Comparison of ENCODE assay signal across 2 cellular contexts in genomic region chr22:20406686-20407408, GRCh38.
TF ChIP-seq lines count a peak whose summit lies in the region.

No MANE protein-coding gene starts in this region.

TF ChIP-seq in WTC11, 78 proteins besides CTCF, POLR2A, EP300 and RAD21:
- TF ChIP-seq RORB (CRISPR knock-in tag; IDR thresholded peaks at IDR 0.05) (no peak), FOXJ3 (CRISPR knock-in tag; IDR thresholded peaks at IDR 0.05; ENCODE audit: borderline replicate concordance) (no peak), CREM (CRISPR knock-in tag; IDR thresholded peaks at IDR 0.05) (no peak), GRHL2 (CRISPR knock-in tag; IDR thresholded peaks at IDR 0.05; ENCODE audit: insufficient replicate concordance, severe bottlenecking) (no peak), FOXP1 (CRISPR knock-in tag; IDR thresholded peaks at IDR 0.05; ENCODE audit: borderline replicate concordance) (no peak), ATF1 (CRISPR knock-in tag; IDR thresholded peaks at IDR 0.05) (no peak), ZNF121 (CRISPR knock-in tag; IDR thresholded peaks at IDR 0.05) (no peak), ELF4 (CRISPR knock-in tag; IDR thresholded peaks at IDR 0.05; ENCODE audit: low read depth) (no peak), ZNF219 (CRISPR knock-in tag; IDR thresholded peaks at IDR 0.05; ENCODE audit: borderline replicate concordance) (no peak), RELA (CRISPR knock-in tag; IDR thresholded peaks at IDR 0.05; ENCODE audit: borderline replicate concordance) (no peak), TEAD4 (CRISPR knock-in tag; IDR thresholded peaks at IDR 0.05) (no peak)
- TF ChIP-seq, protein P1, sequence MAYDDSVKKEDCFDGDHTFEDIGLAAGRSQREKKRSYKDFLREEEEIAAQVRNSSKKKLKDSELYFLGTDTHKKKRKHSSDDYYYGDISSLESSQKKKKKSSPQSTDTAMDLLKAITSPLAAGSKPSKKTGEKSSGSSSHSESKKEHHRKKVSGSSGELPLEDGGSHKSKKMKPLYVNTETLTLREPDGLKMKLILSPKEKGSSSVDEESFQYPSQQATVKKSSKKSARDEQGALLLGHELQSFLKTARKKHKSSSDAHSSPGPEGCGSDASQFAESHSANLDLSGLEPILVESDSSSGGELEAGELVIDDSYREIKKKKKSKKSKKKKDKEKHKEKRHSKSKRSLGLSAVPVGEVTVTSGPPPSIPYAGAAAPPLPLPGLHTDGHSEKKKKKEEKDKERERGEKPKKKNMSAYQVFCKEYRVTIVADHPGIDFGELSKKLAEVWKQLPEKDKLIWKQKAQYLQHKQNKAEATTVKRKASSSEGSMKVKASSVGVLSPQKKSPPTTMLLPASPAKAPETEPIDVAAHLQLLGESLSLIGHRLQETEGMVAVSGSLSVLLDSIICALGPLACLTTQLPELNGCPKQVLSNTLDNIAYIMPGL (CRISPR knock-in tag; IDR thresholded peaks at IDR 0.05): no peak
- TF ChIP-seq, protein P2, sequence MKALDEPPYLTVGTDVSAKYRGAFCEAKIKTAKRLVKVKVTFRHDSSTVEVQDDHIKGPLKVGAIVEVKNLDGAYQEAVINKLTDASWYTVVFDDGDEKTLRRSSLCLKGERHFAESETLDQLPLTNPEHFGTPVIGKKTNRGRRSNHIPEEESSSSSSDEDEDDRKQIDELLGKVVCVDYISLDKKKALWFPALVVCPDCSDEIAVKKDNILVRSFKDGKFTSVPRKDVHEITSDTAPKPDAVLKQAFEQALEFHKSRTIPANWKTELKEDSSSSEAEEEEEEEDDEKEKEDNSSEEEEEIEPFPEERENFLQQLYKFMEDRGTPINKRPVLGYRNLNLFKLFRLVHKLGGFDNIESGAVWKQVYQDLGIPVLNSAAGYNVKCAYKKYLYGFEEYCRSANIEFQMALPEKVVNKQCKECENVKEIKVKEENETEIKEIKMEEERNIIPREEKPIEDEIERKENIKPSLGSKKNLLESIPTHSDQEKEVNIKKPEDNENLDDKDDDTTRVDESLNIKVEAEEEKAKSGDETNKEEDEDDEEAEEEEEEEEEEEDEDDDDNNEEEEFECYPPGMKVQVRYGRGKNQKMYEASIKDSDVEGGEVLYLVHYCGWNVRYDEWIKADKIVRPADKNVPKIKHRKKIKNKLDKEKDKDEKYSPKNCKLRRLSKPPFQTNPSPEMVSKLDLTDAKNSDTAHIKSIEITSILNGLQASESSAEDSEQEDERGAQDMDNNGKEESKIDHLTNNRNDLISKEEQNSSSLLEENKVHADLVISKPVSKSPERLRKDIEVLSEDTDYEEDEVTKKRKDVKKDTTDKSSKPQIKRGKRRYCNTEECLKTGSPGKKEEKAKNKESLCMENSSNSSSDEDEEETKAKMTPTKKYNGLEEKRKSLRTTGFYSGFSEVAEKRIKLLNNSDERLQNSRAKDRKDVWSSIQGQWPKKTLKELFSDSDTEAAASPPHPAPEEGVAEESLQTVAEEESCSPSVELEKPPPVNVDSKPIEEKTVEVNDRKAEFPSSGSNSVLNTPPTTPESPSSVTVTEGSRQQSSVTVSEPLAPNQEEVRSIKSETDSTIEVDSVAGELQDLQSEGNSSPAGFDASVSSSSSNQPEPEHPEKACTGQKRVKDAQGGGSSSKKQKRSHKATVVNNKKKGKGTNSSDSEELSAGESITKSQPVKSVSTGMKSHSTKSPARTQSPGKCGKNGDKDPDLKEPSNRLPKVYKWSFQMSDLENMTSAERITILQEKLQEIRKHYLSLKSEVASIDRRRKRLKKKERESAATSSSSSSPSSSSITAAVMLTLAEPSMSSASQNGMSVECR (CRISPR knock-in tag; IDR thresholded peaks at IDR 0.05; ENCODE audit: borderline replicate concordance): no peak
- TF ChIP-seq, protein P3, sequence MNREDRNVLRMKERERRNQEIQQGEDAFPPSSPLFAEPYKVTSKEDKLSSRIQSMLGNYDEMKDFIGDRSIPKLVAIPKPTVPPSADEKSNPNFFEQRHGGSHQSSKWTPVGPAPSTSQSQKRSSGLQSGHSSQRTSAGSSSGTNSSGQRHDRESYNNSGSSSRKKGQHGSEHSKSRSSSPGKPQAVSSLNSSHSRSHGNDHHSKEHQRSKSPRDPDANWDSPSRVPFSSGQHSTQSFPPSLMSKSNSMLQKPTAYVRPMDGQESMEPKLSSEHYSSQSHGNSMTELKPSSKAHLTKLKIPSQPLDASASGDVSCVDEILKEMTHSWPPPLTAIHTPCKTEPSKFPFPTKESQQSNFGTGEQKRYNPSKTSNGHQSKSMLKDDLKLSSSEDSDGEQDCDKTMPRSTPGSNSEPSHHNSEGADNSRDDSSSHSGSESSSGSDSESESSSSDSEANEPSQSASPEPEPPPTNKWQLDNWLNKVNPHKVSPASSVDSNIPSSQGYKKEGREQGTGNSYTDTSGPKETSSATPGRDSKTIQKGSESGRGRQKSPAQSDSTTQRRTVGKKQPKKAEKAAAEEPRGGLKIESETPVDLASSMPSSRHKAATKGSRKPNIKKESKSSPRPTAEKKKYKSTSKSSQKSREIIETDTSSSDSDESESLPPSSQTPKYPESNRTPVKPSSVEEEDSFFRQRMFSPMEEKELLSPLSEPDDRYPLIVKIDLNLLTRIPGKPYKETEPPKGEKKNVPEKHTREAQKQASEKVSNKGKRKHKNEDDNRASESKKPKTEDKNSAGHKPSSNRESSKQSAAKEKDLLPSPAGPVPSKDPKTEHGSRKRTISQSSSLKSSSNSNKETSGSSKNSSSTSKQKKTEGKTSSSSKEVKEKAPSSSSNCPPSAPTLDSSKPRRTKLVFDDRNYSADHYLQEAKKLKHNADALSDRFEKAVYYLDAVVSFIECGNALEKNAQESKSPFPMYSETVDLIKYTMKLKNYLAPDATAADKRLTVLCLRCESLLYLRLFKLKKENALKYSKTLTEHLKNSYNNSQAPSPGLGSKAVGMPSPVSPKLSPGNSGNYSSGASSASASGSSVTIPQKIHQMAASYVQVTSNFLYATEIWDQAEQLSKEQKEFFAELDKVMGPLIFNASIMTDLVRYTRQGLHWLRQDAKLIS (CRISPR knock-in tag; IDR thresholded peaks at IDR 0.05; ENCODE audit: borderline replicate concordance): no peak
- TF ChIP-seq, protein P4, sequence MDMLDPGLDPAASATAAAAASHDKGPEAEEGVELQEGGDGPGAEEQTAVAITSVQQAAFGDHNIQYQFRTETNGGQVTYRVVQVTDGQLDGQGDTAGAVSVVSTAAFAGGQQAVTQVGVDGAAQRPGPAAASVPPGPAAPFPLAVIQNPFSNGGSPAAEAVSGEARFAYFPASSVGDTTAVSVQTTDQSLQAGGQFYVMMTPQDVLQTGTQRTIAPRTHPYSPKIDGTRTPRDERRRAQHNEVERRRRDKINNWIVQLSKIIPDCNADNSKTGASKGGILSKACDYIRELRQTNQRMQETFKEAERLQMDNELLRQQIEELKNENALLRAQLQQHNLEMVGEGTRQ (CRISPR knock-in tag; IDR thresholded peaks at IDR 0.05): no peak

TF ChIP-seq in HepG2, 621 proteins besides CTCF, POLR2A, EP300 and RAD21:
- no peak for TF ChIP-seq MXD4 (CRISPR knock-in tag; IDR thresholded peaks at IDR 0.05)
- no peak for TF ChIP-seq ZNF235 (CRISPR knock-in tag; IDR thresholded peaks at IDR 0.05; ENCODE audit: borderline replicate concordance)
- no peak for TF ChIP-seq ZSCAN5A (CRISPR knock-in tag; IDR thresholded peaks at IDR 0.05; ENCODE audit: borderline replicate concordance)
- TF ChIP-seq RARG (CRISPR knock-in tag; IDR thresholded peaks at IDR 0.05; ENCODE audit: low read depth): no peak
- no peak for TF ChIP-seq KLF12 (CRISPR knock-in tag; IDR thresholded peaks at IDR 0.05; ENCODE audit: borderline replicate concordance)
- no peak for TF ChIP-seq MIER3 (CRISPR knock-in tag; IDR thresholded peaks at IDR 0.05; ENCODE audit: borderline replicate concordance)
- TF ChIP-seq AHR (CRISPR knock-in tag; IDR thresholded peaks at IDR 0.05): no peak
- TF ChIP-seq, protein P5, sequence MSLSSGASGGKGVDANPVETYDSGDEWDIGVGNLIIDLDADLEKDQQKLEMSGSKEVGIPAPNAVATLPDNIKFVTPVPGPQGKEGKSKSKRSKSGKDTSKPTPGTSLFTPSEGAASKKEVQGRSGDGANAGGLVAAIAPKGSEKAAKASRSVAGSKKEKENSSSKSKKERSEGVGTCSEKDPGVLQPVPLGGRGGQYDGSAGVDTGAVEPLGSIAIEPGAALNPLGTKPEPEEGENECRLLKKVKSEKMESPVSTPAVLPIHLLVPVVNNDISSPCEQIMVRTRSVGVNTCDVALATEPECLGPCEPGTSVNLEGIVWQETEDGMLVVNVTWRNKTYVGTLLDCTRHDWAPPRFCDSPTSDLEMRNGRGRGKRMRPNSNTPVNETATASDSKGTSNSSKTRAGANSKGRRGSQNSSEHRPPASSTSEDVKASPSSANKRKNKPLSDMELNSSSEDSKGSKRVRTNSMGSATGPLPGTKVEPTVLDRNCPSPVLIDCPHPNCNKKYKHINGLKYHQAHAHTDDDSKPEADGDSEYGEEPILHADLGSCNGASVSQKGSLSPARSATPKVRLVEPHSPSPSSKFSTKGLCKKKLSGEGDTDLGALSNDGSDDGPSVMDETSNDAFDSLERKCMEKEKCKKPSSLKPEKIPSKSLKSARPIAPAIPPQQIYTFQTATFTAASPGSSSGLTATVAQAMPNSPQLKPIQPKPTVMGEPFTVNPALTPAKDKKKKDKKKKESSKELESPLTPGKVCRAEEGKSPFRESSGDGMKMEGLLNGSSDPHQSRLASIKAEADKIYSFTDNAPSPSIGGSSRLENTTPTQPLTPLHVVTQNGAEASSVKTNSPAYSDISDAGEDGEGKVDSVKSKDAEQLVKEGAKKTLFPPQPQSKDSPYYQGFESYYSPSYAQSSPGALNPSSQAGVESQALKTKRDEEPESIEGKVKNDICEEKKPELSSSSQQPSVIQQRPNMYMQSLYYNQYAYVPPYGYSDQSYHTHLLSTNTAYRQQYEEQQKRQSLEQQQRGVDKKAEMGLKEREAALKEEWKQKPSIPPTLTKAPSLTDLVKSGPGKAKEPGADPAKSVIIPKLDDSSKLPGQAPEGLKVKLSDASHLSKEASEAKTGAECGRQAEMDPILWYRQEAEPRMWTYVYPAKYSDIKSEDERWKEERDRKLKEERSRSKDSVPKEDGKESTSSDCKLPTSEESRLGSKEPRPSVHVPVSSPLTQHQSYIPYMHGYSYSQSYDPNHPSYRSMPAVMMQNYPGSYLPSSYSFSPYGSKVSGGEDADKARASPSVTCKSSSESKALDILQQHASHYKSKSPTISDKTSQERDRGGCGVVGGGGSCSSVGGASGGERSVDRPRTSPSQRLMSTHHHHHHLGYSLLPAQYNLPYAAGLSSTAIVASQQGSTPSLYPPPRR (CRISPR knock-in tag; IDR thresholded peaks at IDR 0.05; ENCODE audit: borderline replicate concordance): no peak
- no peak for TF ChIP-seq STAG1 (CRISPR knock-in tag; IDR thresholded peaks at IDR 0.05)
- TF ChIP-seq GTF2F1 (IDR thresholded peaks at IDR 0.05; ENCODE audit: low read length): no peak
- no peak for TF ChIP-seq ZNF510 (CRISPR knock-in tag; IDR thresholded peaks at IDR 0.05; ENCODE audit: low read depth)
- TF ChIP-seq EZH2 (conservative IDR thresholded peaks at IDR 0.05; ENCODE audit: low read depth, low read length): no peak
- no peak for TF ChIP-seq HNRNPL (IDR thresholded peaks at IDR 0.05; ENCODE audit: low read depth, low read length)
- TF ChIP-seq, protein P6, sequence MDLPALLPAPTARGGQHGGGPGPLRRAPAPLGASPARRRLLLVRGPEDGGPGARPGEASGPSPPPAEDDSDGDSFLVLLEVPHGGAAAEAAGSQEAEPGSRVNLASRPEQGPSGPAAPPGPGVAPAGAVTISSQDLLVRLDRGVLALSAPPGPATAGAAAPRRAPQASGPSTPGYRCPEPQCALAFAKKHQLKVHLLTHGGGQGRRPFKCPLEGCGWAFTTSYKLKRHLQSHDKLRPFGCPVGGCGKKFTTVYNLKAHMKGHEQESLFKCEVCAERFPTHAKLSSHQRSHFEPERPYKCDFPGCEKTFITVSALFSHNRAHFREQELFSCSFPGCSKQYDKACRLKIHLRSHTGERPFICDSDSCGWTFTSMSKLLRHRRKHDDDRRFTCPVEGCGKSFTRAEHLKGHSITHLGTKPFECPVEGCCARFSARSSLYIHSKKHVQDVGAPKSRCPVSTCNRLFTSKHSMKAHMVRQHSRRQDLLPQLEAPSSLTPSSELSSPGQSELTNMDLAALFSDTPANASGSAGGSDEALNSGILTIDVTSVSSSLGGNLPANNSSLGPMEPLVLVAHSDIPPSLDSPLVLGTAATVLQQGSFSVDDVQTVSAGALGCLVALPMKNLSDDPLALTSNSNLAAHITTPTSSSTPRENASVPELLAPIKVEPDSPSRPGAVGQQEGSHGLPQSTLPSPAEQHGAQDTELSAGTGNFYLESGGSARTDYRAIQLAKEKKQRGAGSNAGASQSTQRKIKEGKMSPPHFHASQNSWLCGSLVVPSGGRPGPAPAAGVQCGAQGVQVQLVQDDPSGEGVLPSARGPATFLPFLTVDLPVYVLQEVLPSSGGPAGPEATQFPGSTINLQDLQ (CRISPR knock-in tag; IDR thresholded peaks at IDR 0.05): no peak
- TF ChIP-seq, protein P7, sequence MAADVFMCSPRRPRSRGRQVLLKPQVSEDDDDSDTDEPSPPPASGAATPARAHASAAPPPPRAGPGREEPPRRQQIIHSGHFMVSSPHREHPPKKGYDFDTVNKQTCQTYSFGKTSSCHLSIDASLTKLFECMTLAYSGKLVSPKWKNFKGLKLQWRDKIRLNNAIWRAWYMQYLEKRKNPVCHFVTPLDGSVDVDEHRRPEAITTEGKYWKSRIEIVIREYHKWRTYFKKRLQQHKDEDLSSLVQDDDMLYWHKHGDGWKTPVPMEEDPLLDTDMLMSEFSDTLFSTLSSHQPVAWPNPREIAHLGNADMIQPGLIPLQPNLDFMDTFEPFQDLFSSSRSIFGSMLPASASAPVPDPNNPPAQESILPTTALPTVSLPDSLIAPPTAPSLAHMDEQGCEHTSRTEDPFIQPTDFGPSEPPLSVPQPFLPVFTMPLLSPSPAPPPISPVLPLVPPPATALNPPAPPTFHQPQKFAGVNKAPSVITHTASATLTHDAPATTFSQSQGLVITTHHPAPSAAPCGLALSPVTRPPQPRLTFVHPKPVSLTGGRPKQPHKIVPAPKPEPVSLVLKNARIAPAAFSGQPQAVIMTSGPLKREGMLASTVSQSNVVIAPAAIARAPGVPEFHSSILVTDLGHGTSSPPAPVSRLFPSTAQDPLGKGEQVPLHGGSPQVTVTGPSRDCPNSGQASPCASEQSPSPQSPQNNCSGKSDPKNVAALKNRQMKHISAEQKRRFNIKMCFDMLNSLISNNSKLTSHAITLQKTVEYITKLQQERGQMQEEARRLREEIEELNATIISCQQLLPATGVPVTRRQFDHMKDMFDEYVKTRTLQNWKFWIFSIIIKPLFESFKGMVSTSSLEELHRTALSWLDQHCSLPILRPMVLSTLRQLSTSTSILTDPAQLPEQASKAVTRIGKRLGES (CRISPR knock-in tag; IDR thresholded peaks at IDR 0.05; ENCODE audit: borderline replicate concordance): no peak
- no peak for TF ChIP-seq ZNF839 (CRISPR knock-in tag; IDR thresholded peaks at IDR 0.05; ENCODE audit: borderline replicate concordance)
